1 cellular context compared by ENCODE assay signal in the genomic region with DNA sequence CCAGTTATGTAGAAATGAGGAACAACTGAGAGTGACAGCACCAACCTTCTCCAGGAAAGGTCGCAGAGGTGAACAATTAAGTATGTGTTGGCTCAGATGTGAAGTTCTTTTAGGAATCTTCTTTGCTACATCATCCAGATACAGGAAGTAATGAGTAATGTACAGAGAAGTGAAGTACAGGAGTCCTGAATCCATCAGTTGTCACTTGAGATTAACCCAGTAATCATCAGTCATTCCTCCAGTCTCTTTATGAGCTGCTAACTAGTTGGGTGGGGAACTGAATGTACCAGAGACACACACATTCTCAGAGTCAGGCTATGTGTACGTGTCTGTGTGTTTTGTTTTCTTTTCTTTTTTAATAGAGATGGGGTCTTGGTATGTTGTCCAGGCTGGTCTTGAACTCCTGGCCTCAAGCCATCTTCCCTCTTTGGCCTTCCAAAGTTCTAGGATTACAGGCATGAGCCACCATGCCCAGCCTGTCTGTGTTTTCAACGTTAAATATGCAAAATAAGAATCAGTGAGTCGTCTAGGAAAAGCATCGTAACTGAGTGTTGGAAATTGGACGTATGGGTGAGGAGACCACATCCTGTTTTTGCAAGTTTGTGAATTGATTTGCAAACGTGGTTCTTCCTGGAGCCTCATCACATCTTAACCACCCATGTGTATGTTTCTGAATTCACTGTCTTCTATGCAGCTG.
TF ChIP-seq lines count a peak whose summit lies in the region.

No MANE protein-coding gene starts in this region.

TF ChIP-seq in HepG2, 621 proteins besides CTCF, POLR2A, EP300 and RAD21:
- TF ChIP-seq SCMH1 (CRISPR knock-in tag; IDR thresholded peaks at IDR 0.05; ENCODE audit: borderline replicate concordance), result no peak
- no peak for TF ChIP-seq ZNF333 (CRISPR knock-in tag; IDR thresholded peaks at IDR 0.05; ENCODE audit: borderline replicate concordance)
